In genomic region chr15:56485426-56485825, GRCh38 we compare ENCODE assay signal across 1 cellular context. TPM values are rescaled to one million over a fixed set of nuclear protein-coding genes. Genes with fewer than 3 reads are reported as not detected.
"Had no signal": no experiment of that assay in that cellular context is flagged by ENCODE, and none has a peak within 500 bp of the region (broad histone marks: within the 10 kb centered on the region; RNA-seq: fewer than 3 reads in every experiment).

No MANE protein-coding gene starts in this region.

RNA-seq across cellular contexts. Expression of gene MNS1, which starts 20.5 kb away (rescaled TPM):
- total RNA-seq: T-cell had no signal
